ENCODE assay signal across 8 cellular contexts in the genomic region with DNA sequence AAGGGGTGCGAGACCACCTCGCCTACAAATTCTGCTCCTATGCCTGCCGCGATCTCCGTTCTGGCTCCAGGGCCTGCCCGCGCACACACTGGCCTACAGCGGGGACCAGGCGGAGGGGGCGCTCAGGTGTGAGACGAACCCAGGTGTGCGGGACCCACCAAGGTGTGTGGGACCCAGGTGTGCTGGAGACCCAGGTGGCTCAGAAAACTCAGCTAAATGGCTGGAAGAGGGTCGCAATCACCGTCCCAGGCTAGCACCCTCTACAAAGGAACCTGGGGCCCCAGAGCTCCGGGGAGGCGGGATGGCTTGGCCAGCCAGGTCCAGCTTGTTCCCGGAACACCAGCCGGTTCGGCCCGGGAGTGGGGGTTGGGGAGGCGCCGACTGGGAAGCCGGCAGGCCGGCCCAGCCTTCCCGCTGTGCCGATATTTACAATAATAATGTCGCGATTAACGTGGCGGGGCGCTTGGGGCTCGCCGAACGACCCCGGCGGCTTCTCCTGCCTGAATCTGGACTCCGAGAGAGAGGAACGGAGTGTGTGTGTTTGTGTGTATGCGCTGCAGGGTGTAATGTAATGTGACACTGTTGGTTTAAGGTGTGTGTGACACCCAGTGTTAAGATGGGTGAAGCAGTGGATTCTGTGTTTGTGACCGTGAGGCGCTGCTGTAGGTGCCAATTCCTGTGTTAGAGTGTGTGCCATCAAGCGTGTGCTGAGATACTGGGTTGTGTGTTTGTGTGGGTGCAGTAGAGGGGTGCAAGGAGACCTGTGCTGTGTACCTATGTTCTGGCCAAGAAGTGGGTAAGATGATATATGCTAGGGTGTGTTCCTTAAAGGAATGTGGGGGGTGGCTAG. TPM values are rescaled to one million over a fixed set of nuclear protein-coding genes. Genes with fewer than 3 reads are reported as not detected.
A peak's percentile ranks its signal among the peaks of the same experiment; 100 is the strongest.
DNase-seq lines count a peak whose midpoint lies in the region; ATAC-seq and TF ChIP-seq lines count a peak whose summit lies in the region.

No MANE protein-coding gene starts in this region.

- peak overlapping the region; percentile 66 for H3K4me3 Mint-ChIP-seq in mesothelial cell of epicardium

- H3K4me3 ChIP-seq in cardiac fibroblast (replicated peaks in 1 of 2; ENCODE audit: low read depth in 2 of 2, low read length in 2 of 2): peak overlapping the region; percentile 55 to 73

- peaks cover 82% of the 10 kb centered on the region for H3K27me3 Mint-ChIP-seq in mesothelial cell of epicardium (ENCODE audit: low read depth)

- H3K27ac Mint-ChIP-seq in mesothelial cell of epicardium: peak overlapping the region; percentile 1

- ATAC-seq in GM21367 (IDR thresholded peaks at IDR 0.05; ENCODE audit: unreplicated experiment) (no peak), HG03378 (IDR thresholded peaks at IDR 0.05; ENCODE audit: unreplicated experiment) (no peak), HG02970 (IDR thresholded peaks at IDR 0.05; ENCODE audit: low FRiP score, unreplicated experiment) (no peak), GM19324 (IDR thresholded peaks at IDR 0.05; ENCODE audit: low FRiP score, unreplicated experiment) (no peak)

- TF ChIP-seq CTCF in cardiac fibroblast (IDR thresholded peaks at IDR 0.05; ENCODE audit: low read depth, low read length) (no peak), mesothelial cell of epicardium (IDR thresholded peaks at IDR 0.05; ENCODE audit: unreplicated experiment) (no peak)

- peak; percentile 17 for DNase-seq in stimulated activated CD4-positive, alpha-beta T cell treated with anti-CD3 and anti-CD28 coated beads, Interleukin-15, amount 100 ng/mL, for 24 hours
- no peak for DNase-seq in stimulated activated CD4-positive, alpha-beta T cell treated with anti-CD3 and anti-CD28 coated beads, Interleukin-4, amount 100 ng/mL, for 24 hours
- DNase-seq in cardiac fibroblast (ENCODE audit: low read depth in 2 of 2) (peak in 1 of 2 donors; percentile 12), mesothelial cell of epicardium (ENCODE audit: low spot score in 2 of 2, unreplicated experiment in 2 of 2) (no peak)

- peaks cover 52% of the 10 kb centered on the region for H3K4me1 Mint-ChIP-seq in mesothelial cell of epicardium

- H3K36me3 Mint-ChIP-seq in mesothelial cell of epicardium: no peaks in the 10 kb centered on the region

- H3K9me3 Mint-ChIP-seq in mesothelial cell of epicardium: no peaks in the 10 kb centered on the region

RNA-seq across cellular contexts. Expression of a gene that starts 1.4 kb away (rescaled TPM):
- total RNA-seq in mesothelial cell of epicardium: 5.1 to 6.1 TPM (median 5.4 TPM) in 3 replicates

RNA-seq across cellular contexts. Expression of a gene that starts 46.8 kb away (rescaled TPM):
- total RNA-seq in mesothelial cell of epicardium: 85.4 to 91.5 TPM (median 88.3 TPM) in 3 replicates
